Comparison of ENCODE assay signal across 13 cellular contexts in the genomic region with DNA sequence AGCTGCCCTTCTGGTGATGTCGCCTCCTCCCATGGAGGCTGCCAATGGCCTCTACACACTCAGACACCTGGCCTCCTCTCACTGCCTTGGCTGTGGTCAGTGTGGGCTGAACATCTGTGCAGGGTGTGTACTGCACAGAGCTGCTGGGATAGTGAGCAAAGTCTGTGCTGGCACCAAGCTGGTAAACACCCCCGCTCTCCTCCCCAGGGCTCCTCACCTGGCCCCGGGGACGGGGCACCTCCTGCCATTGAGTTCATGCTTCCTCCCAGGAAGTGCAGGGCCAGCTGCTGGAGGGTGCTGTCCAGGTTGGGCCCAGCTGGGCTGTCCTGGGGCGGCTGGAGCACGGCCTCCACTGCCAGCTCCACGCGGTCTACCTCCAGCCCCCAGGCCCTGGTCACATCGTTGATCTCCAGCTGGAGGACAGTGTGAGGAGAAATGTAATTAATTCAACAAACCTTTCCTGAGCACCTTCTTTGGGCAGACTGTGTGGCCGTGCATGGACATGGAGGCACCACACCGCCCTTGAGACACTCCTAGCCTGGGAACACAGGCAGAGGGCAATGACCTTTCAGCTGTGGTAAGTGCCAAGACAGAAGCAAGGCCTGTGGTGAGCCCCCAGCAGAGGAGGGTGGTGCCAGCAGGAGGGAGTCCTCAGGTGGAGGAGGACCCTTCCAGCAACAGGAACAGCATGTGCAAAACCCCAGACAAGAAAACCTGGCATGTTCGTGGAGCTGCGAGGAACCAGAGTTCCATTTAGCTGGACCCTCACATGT. TPM values are rescaled to one million over a fixed set of nuclear protein-coding genes. Genes with fewer than 3 reads are reported as not detected.
DNase-seq lines count a peak whose midpoint lies in the region; ATAC-seq and TF ChIP-seq lines count a peak whose summit lies in the region.
"Had no signal": no experiment of that assay in that cellular context is flagged by ENCODE, and none has a peak within 500 bp of the region (broad histone marks: within the 10 kb centered on the region; RNA-seq: fewer than 3 reads in every experiment).

No MANE protein-coding gene starts in this region.

- no peak overlapping the region for H3K4me3 ChIP-seq in MG63

- H3K27me3 Mint-ChIP-seq in endothelial cell (ENCODE audit: unreplicated experiment), result peaks cover 6% of the 10 kb centered on the region
- no peaks in the 10 kb centered on the region for H3K27me3 Mint-ChIP-seq in activated T-cell treated with anti-CD3 and anti-CD28 coated beads, Interleukin-2, amount 50 U/mL, for 72 hours (ENCODE audit: low read depth)

- peak overlapping the region; percentile 43 for H3K4me3 Mint-ChIP-seq in endothelial cell (ENCODE audit: unreplicated experiment)
- no peak overlapping the region for H3K4me3 Mint-ChIP-seq in activated T-cell treated with anti-CD3 and anti-CD28 coated beads, Interleukin-2, amount 50 U/mL, for 72 hours
- H3K4me3 Mint-ChIP-seq in stimulated activated effector memory CD8-positive, alpha-beta T cell treated with anti-CD3 and anti-CD28 coated beads, Interleukin-12 subunit alpha, Interleukin-12 subunit beta, amount 100 ng/mL, for 72 hours, result no peak overlapping the region

- peaks cover 43% of the 10 kb centered on the region for H3K36me3 ChIP-seq in MG63

- ATAC-seq in activated T-cell treated with anti-CD3 and anti-CD28 coated beads, Interleukin-2, amount 50 U/mL, for 72 hours (replicated peaks in 1 of 2), result no peak
- ATAC-seq in stimulated activated effector memory CD8-positive, alpha-beta T cell treated with anti-CD3 and anti-CD28 coated beads, Interleukin-12 subunit alpha, Interleukin-12 subunit beta, amount 100 ng/mL, for 72 hours, result no peak

- H3K9me3 Mint-ChIP-seq in endothelial cell (ENCODE audit: unreplicated experiment), result no peaks in the 10 kb centered on the region
- H3K9me3 Mint-ChIP-seq in activated T-cell treated with anti-CD3 and anti-CD28 coated beads, Interleukin-2, amount 50 U/mL, for 72 hours, result no peaks in the 10 kb centered on the region
- no peaks in the 10 kb centered on the region for H3K9me3 Mint-ChIP-seq in stimulated activated effector memory CD8-positive, alpha-beta T cell treated with anti-CD3 and anti-CD28 coated beads, Interleukin-12 subunit alpha, Interleukin-12 subunit beta, amount 100 ng/mL, for 72 hours

- H3K27me3 ChIP-seq in MG63, result no peaks in the 10 kb centered on the region

- DNase-seq in GF-D8 (lab: John Stamatoyannopoulos, UW) (peak; percentile 55), MG63 (peak; percentile 80), endothelial cell (ENCODE audit: low spot score) (no peak), renal cortical epithelial cell (ENCODE audit: low read depth) (peak; percentile 44), NCI-H510A (lab: John Stamatoyannopoulos, UW) (no peak), DMS153 treated with DMSO at 0.1 percent for 48 hours (lab: John Stamatoyannopoulos, UW; ENCODE audit: unreplicated experiment) (no peak)
- no peak for DNase-seq in activated T-cell treated with anti-CD3 and anti-CD28 coated beads, Interleukin-2, amount 50 U/mL, for 72 hours
- no peak for DNase-seq in stimulated activated effector memory CD8-positive, alpha-beta T cell treated with anti-CD3 and anti-CD28 coated beads, Interleukin-12 subunit alpha, Interleukin-12 subunit beta, amount 100 ng/mL, for 72 hours (ENCODE audit: low spot score in 2 of 2)
- DNase-seq: DMS79 treated with DMSO at 0.1 percent for 48 hours; H7; NCI-H2227 treated with DMSO at 0.1 percent for 48 hours; stimulated activated CD4-positive, alpha-beta T cell treated with anti-CD3 and anti-CD28 coated beads, Interleukin-4, amount 100 ng/mL, for 4 hours; SW 1271 had no signal

- H3K4me1 Mint-ChIP-seq in endothelial cell (ENCODE audit: unreplicated experiment), result peaks cover 37% of the 10 kb centered on the region
- H3K4me1 Mint-ChIP-seq in activated T-cell treated with anti-CD3 and anti-CD28 coated beads, Interleukin-2, amount 50 U/mL, for 72 hours (ENCODE audit: low read depth), result peaks cover 78% of the 10 kb centered on the region
- H3K4me1 Mint-ChIP-seq in stimulated activated effector memory CD8-positive, alpha-beta T cell treated with anti-CD3 and anti-CD28 coated beads, Interleukin-12 subunit alpha, Interleukin-12 subunit beta, amount 100 ng/mL, for 72 hours, result peaks cover 13% of the 10 kb centered on the region

- TF ChIP-seq CTCF in endothelial cell (IDR thresholded peaks at IDR 0.05; ENCODE audit: unreplicated experiment), result no peak

- H3K9me3 ChIP-seq in MG63, result no peaks in the 10 kb centered on the region

- H3K27ac Mint-ChIP-seq in endothelial cell (ENCODE audit: unreplicated experiment), result no peak overlapping the region
- H3K27ac Mint-ChIP-seq in activated T-cell treated with anti-CD3 and anti-CD28 coated beads, Interleukin-2, amount 50 U/mL, for 72 hours, result no peak overlapping the region
- no peak overlapping the region for H3K27ac Mint-ChIP-seq in stimulated activated effector memory CD8-positive, alpha-beta T cell treated with anti-CD3 and anti-CD28 coated beads, Interleukin-12 subunit alpha, Interleukin-12 subunit beta, amount 100 ng/mL, for 72 hours

- peaks cover 18% of the 10 kb centered on the region for H3K36me3 Mint-ChIP-seq in endothelial cell (ENCODE audit: low read depth, unreplicated experiment)
- H3K36me3 Mint-ChIP-seq in activated T-cell treated with anti-CD3 and anti-CD28 coated beads, Interleukin-2, amount 50 U/mL, for 72 hours (ENCODE audit: insufficient read depth in 2 of 2), result no peaks in the 10 kb centered on the region
- H3K36me3 Mint-ChIP-seq in stimulated activated effector memory CD8-positive, alpha-beta T cell treated with anti-CD3 and anti-CD28 coated beads, Interleukin-12 subunit alpha, Interleukin-12 subunit beta, amount 100 ng/mL, for 72 hours, result peaks cover 5% of the 10 kb centered on the region

RNA-seq across cellular contexts. Expression of a gene that starts 6.8 kb away (rescaled TPM):
- 45.3 and 53.1 TPM in 2 replicates for total RNA-seq in MG63 (2014; rRNA removed; shearing (Covaris generic); ENCODE audit: low replicate concordance)
- total RNA-seq in endothelial cell (ENCODE audit: unreplicated experiment) (14.3 TPM), renal cortical epithelial cell (23.2 and 36.5 TPM in 2 replicates)
- 10 to 100 TPM in 1 of 2 donors, 1 to 10 TPM in 1; 7.2 to 15.1 TPM for total RNA-seq in activated T-cell treated with anti-CD3 and anti-CD28 coated beads, Interleukin-2, amount 50 U/mL, for 72 hours

RNA-seq across cellular contexts. Expression of a gene that starts 9.2 kb away (rescaled TPM):
- 19.5 and 39.8 TPM in 2 replicates for total RNA-seq in MG63 (2014; rRNA removed; shearing (Covaris generic); ENCODE audit: low replicate concordance)
- total RNA-seq in endothelial cell (ENCODE audit: unreplicated experiment), result 161 TPM
- total RNA-seq in renal cortical epithelial cell, result 56.8 and 234 TPM in 2 replicates
- 10 to 100 TPM; 70.9 to 71.6 TPM for total RNA-seq in activated T-cell treated with anti-CD3 and anti-CD28 coated beads, Interleukin-2, amount 50 U/mL, for 72 hours

RNA-seq across cellular contexts. Expression of a gene that starts 59.0 kb away (rescaled TPM):
- 206 and 224 TPM in 2 replicates for total RNA-seq in MG63 (2014; rRNA removed; shearing (Covaris generic); ENCODE audit: low replicate concordance)
- total RNA-seq in endothelial cell (ENCODE audit: unreplicated experiment), result 156 TPM
- total RNA-seq in renal cortical epithelial cell, result 62.8 and 70.7 TPM in 2 replicates
- 1 to 10 TPM; 1.9 to 2.5 TPM for total RNA-seq in activated T-cell treated with anti-CD3 and anti-CD28 coated beads, Interleukin-2, amount 50 U/mL, for 72 hours

Comparison
In these comparisons a context has a peak if more than half of its experiments do, and no peak if none do; other contexts are left out.
1. DNase-seq: peak in GF-D8 (single experiment), MG63 (single experiment) and renal cortical epithelial cell (single experiment); none in endothelial cell (single experiment), NCI-H510A (single experiment), DMS153 treated with DMSO at 0.1 percent for 48 hours (single experiment), activated T-cell treated with anti-CD3 and anti-CD28 coated beads, Interleukin-2, amount 50 U/mL, for 72 hours (0 of 2) and stimulated activated effector memory CD8-positive, alpha-beta T cell treated with anti-CD3 and anti-CD28 coated beads, Interleukin-12 subunit alpha, Interleukin-12 subunit beta, amount 100 ng/mL, for 72 hours (0 of 2).
2. RNA of a gene that starts 59.0 kb away (total RNA-seq): 206 to 224 TPM in MG63, 156 TPM in endothelial cell (single experiment) and 62.8 to 70.7 TPM in renal cortical epithelial cell; 1.9 to 2.5 TPM in activated T-cell treated with anti-CD3 and anti-CD28 coated beads, Interleukin-2, amount 50 U/mL, for 72 hours; every median in the first group is over 10 times any median in the second.